17 cellular contexts compared by ENCODE assay signal in the genomic region with DNA sequence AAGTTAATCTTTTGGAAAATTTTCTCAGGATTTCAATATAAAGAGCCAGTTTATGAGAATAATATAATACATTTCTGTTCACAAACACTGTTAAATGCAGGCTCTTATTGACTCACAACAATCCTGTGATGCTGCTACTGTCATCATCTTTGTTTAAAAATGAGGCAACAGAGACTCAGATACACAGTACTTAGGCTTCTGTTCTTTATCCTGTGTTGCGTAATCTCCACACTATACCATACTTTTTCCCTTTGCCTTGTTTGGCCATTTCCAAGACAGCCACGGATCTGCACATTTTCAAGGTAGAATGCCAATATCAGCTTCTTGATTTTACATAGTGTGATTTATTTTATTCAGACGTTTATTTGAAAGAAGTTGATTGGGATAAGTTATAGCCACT.
DNase-seq lines count a peak whose midpoint lies in the region; ATAC-seq and TF ChIP-seq lines count a peak whose summit lies in the region.
"Had no signal": no experiment of that assay in that cellular context is flagged by ENCODE, and none has a peak within 500 bp of the region (broad histone marks: within the 10 kb centered on the region; RNA-seq: fewer than 3 reads in every experiment).

No MANE protein-coding gene starts in this region.

- WGBS in esophagus muscularis mucosa, result 72% methylated on average over 3 of the region's 3 CpGs

- H3K27me3 ChIP-seq in PC-3 (ENCODE audit: low read length) (no peaks in the 10 kb centered on the region), osteoblast (ENCODE audit: insufficient read depth, low read length) (no peaks in the 10 kb centered on the region), esophagus muscularis mucosa (no peaks in the 10 kb centered on the region), SJCRH30 (no peaks in the 10 kb centered on the region)
- H3K27me3 ChIP-seq: ovary, Peyer's patch had no signal

- DNase-seq in PC-3, result peak; percentile 16
- peak; percentile 67 for DNase-seq in epithelial cell of esophagus (ENCODE audit: low read depth)
- DNase-seq in osteoblast (ENCODE audit: insufficient read length, low spot score, missing footprints), result no peak
- no peak for DNase-seq in NCI-H774 (lab: John Stamatoyannopoulos, UW)
- no peak for DNase-seq in esophagus muscularis mucosa (ENCODE audit: extremely low spot score)
- no peak for DNase-seq in SJCRH30
- no peak for DNase-seq in OCI-M1 (lab: John Stamatoyannopoulos, UW)
- DNase-seq: activated CD4-positive, alpha-beta T cell treated with anti-CD3 and anti-CD28 coated beads for 1 hour; activated T-cell treated with anti-CD3 and anti-CD28 coated beads for 4 hours; caudate nucleus; DND-41; ovary; Peyer's patch; stimulated activated CD4-positive, alpha-beta T cell treated with anti-CD3 and anti-CD28 coated beads, Interleukin-12 subunit alpha, Interleukin-12 subunit beta, amount 100 ng/mL, for 4 hours; T-helper 17 cell had no signal

- no peak for TF ChIP-seq EP300 in esophagus muscularis mucosa (IDR thresholded peaks at IDR 0.05)

- H3K9me2 ChIP-seq in PC-3 (replicated peaks; ENCODE audit: low read length), result no peaks in the 10 kb centered on the region

- H3K4me1 ChIP-seq in HEK293 (ENCODE audit: control insufficient read depth, insufficient read depth, low read length) (peaks cover 18% of the 10 kb centered on the region), PC-3 (ENCODE audit: insufficient read depth, low read length) (peaks cover 22% of the 10 kb centered on the region), osteoblast (ENCODE audit: insufficient read depth, low read length) (peaks cover 47% of the 10 kb centered on the region), esophagus muscularis mucosa (peaks cover 22 to 37% (median 31%) of the 10 kb centered on the region in 4 donors), SJCRH30 (peaks cover 22% of the 10 kb centered on the region)

- intact Hi-C loops in PC-3 (cut with micrococcal nuclease) (no loop called here), esophagus muscularis mucosa (cut with DNase I) (no loop called here)

- TF ChIP-seq CTCF in HEK293 (tag by site-specific recombination; IDR thresholded peaks at IDR 0.05) (no peak), PC-3 (conservative IDR thresholded peaks at IDR 0.05; ENCODE audit: low read depth, low read length) (no peak), epithelial cell of esophagus (IDR thresholded peaks at IDR 0.05; ENCODE audit: insufficient read depth, low read depth, low read length, missing control alignments) (no peak), osteoblast (IDR thresholded peaks at IDR 0.05; ENCODE audit: extremely low read depth, low read depth, low read length) (no peak), esophagus muscularis mucosa (IDR thresholded peaks at IDR 0.05) (no peak)

- H3K36me3 ChIP-seq in HEK293 (ENCODE audit: control insufficient read depth in 2 of 2, insufficient read depth in 1 of 2, low read length in 2 of 2) (no peaks in the 10 kb centered on the region), PC-3 (ENCODE audit: low read depth, low read length) (no peaks in the 10 kb centered on the region), osteoblast (ENCODE audit: insufficient read depth, low read length) (no peaks in the 10 kb centered on the region), esophagus muscularis mucosa (no peaks in the 10 kb centered on the region), SJCRH30 (no peaks in the 10 kb centered on the region)
- H3K36me3 ChIP-seq: ovary, Peyer's patch had no signal

- H3K9ac ChIP-seq in PC-3 (ENCODE audit: low read length), result no peak overlapping the region

- H4K20me1 ChIP-seq in PC-3 (ENCODE audit: low read length) (no peaks in the 10 kb centered on the region), osteoblast (ENCODE audit: insufficient read depth, low read length) (no peaks in the 10 kb centered on the region)

- H3K4me2 ChIP-seq in PC-3 (ENCODE audit: low read length), result no peak overlapping the region
- no peak overlapping the region for H3K4me2 ChIP-seq in osteoblast (ENCODE audit: insufficient read depth, low read length)

- H3K9me3 ChIP-seq in HEK293 (ENCODE audit: control insufficient read depth, insufficient read depth, low read depth, low read length) (no peaks in the 10 kb centered on the region), PC-3 (ENCODE audit: low read length) (no peaks in the 10 kb centered on the region), osteoblast (ENCODE audit: low read depth, low read length) (no peaks in the 10 kb centered on the region), esophagus muscularis mucosa (no peaks in the 10 kb centered on the region), SJCRH30 (replicated peaks) (no peaks in the 10 kb centered on the region)
- H3K9me3 ChIP-seq: ovary, Peyer's patch had no signal

- CTCF ChIA-PET in HEK293 (lab: Yijun Ruan, JAX), result no interaction called here
- CTCF ChIA-PET in PC-3 (lab: Charles Lee), result no interaction called here

- H3K27ac ChIP-seq in HEK293 (ENCODE audit: extremely low read depth, low read depth, low read length), result no peak overlapping the region
- no peak overlapping the region for H3K27ac ChIP-seq in PC-3 (ENCODE audit: low read length)
- H3K27ac ChIP-seq in osteoblast (ENCODE audit: low read depth, low read length), result peak overlapping the region; percentile 92
- H3K27ac ChIP-seq in esophagus muscularis mucosa (replicated peaks in 1 of 4), result no peak overlapping the region
- no peak overlapping the region for H3K27ac ChIP-seq in SJCRH30
- H3K27ac ChIP-seq: C4-2B, ovary, Peyer's patch had no signal

- no peaks in the 10 kb centered on the region for H3F3A ChIP-seq in PC-3 (ENCODE audit: low read length, unreplicated experiment)

- H2AFZ ChIP-seq in PC-3 (ENCODE audit: low read length) (no peak overlapping the region), osteoblast (ENCODE audit: low read length) (no peak overlapping the region)

- TF ChIP-seq POLR2A in esophagus muscularis mucosa (IDR thresholded peaks at IDR 0.05; ENCODE audit: low read depth), result no peak

- H3K4me3 ChIP-seq in HEK293 (ENCODE audit: low read depth, low read length) (no peak overlapping the region), PC-3 (ENCODE audit: low read length) (no peak overlapping the region), epithelial cell of esophagus (ENCODE audit: low read length) (no peak overlapping the region), osteoblast (ENCODE audit: insufficient read depth, low read length) (no peak overlapping the region), esophagus muscularis mucosa (no peak overlapping the region), SJCRH30 (no peak overlapping the region)
- H3K4me3 ChIP-seq: ovary, Peyer's patch had no signal

- BruUV-seq in PC-3 (replicated peaks; lab: Mats Ljungman, UMichigan), result no TSS peak

- no peak for ATAC-seq in PC-3
- ATAC-seq: T-helper 17 cell had no signal

- POLR2A ChIA-PET in HEK293 (lab: Yijun Ruan, JAX), result no interaction called here
- POLR2A ChIA-PET in PC-3 (lab: Charles Lee; ENCODE audit: unreplicated experiment), result no interaction called here

- H3K79me2 ChIP-seq in PC-3 (ENCODE audit: low read length) (no peaks in the 10 kb centered on the region), osteoblast (ENCODE audit: insufficient read depth, low read length) (no peaks in the 10 kb centered on the region)

TF ChIP-seq in HEK293, 187 proteins besides CTCF, POLR2A, EP300 and RAD21:
- TF ChIP-seq, protein P1, sequence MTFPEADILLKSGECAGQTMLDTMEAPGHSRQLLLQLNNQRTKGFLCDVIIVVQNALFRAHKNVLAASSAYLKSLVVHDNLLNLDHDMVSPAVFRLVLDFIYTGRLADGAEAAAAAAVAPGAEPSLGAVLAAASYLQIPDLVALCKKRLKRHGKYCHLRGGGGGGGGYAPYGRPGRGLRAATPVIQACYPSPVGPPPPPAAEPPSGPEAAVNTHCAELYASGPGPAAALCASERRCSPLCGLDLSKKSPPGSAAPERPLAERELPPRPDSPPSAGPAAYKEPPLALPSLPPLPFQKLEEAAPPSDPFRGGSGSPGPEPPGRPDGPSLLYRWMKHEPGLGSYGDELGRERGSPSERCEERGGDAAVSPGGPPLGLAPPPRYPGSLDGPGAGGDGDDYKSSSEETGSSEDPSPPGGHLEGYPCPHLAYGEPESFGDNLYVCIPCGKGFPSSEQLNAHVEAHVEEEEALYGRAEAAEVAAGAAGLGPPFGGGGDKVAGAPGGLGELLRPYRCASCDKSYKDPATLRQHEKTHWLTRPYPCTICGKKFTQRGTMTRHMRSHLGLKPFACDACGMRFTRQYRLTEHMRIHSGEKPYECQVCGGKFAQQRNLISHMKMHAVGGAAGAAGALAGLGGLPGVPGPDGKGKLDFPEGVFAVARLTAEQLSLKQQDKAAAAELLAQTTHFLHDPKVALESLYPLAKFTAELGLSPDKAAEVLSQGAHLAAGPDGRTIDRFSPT (tag by site-specific recombination; IDR thresholded peaks at IDR 0.05), result no peak
- TF ChIP-seq TRIM28 (IDR thresholded peaks at IDR 0.05; ENCODE audit: borderline replicate concordance, low read length), result 0 out of 2 replicates have a peak, but pooled peaks have one; percentile 43

Comparison
In these comparisons a context has a peak if more than half of its experiments do, and no peak if none do; other contexts are left out.
1. DNase-seq: peak in PC-3 (single experiment) and epithelial cell of esophagus (single experiment); none in osteoblast (single experiment), NCI-H774 (single experiment), esophagus muscularis mucosa (single experiment), SJCRH30 (0 of 2) and OCI-M1 (single experiment).